Comparison of ENCODE assay signal across 21 cellular contexts in genomic region chr19:18489627-18490184, GRCh38. TPM values are rescaled to one million over a fixed set of nuclear protein-coding genes. Genes with fewer than 3 reads are reported as not detected.
DNase-seq lines count a peak whose midpoint lies in the region; ATAC-seq, FAIRE-seq and TF ChIP-seq lines count a peak whose summit lies in the region.
"Had no signal": no experiment of that assay in that cellular context is flagged by ENCODE, and none has a peak within 500 bp of the region (broad histone marks: within the 10 kb centered on the region; RNA-seq: fewer than 3 reads in every experiment).

No MANE protein-coding gene starts in this region.

- in situ Hi-C loops in HepG2 (cut with HindIII; ENCODE audit: extremely low pct_ligation_motif_present, low pct_unique_long_range_greater_than_20kb) = no loop called here

- no peak overlapping the region for H3K18ac ChIP-seq in mesenchymal stem cell (ENCODE audit: low read depth in 1 of 2, low read length in 2 of 2)

- H3K36me3 ChIP-seq in liver (ENCODE audit: control insufficient read depth in 4 of 4, insufficient read depth in 3 of 4, low read depth in 1 of 4, low read length in 3 of 4) (no peaks in the 10 kb centered on the region), HepG2 (replicated peaks in 1 of 2; ENCODE audit: control insufficient read depth in 1 of 2, insufficient read depth in 2 of 2, low read length in 2 of 2) (peaks cover 0 to 1% of the 10 kb centered on the region in 2 experiments; a peak in 3 of 5 replicates), right lobe of liver (no peaks in the 10 kb centered on the region), vagina (no peaks in the 10 kb centered on the region), mesenchymal stem cell (ENCODE audit: control insufficient read depth in 1 of 2, insufficient read depth in 2 of 2, low read depth in 1 of 2, low read length in 2 of 2) (peaks cover 0 to 26% of the 10 kb centered on the region in 2 experiments)
- H3K36me3 ChIP-seq: colonic mucosa, Peyer's patch, prostate gland had no signal

- WGBS in liver = 98% methylated on average over 14 of the region's 14 CpGs
- WGBS in HepG2 (ENCODE audit: low lambda C conversion rate) = 88% methylated on average over 6 of the region's 14 CpGs
- 67% methylated on average over 3 of the region's 14 CpGs for WGBS in right lobe of liver (ENCODE audit: insufficient coverage, low coverage, low lambda C conversion rate, missing lambda C conversion rate)
- 93% methylated on average over 14 of the region's 14 CpGs for WGBS in mesenchymal stem cell

- no peak overlapping the region for H4K91ac ChIP-seq in mesenchymal stem cell (ENCODE audit: low read length)

- H3K79me1 ChIP-seq in mesenchymal stem cell (replicated peaks; ENCODE audit: low read length, poor library complexity, severe bottlenecking) = peaks cover 54% of the 10 kb centered on the region

- H3K27me3 ChIP-seq in liver (ENCODE audit: control insufficient read depth in 4 of 4, insufficient read depth in 4 of 4, low read length in 3 of 4) (no peaks in the 10 kb centered on the region), HepG2 (ENCODE audit: control insufficient read depth in 1 of 2, insufficient read depth in 2 of 2, low read length in 2 of 2) (no peaks in the 10 kb centered on the region), right lobe of liver (no peaks in the 10 kb centered on the region), vagina (no peaks in the 10 kb centered on the region), mesenchymal stem cell (ENCODE audit: control insufficient read depth in 1 of 2, insufficient read depth in 1 of 2, low read length in 2 of 2) (no peaks in the 10 kb centered on the region)
- H3K27me3 ChIP-seq: colonic mucosa, Peyer's patch had no signal

- peaks cover 89% of the 10 kb centered on the region for H4K20me1 ChIP-seq in HepG2 (ENCODE audit: insufficient read depth, low read length)

- H3K9me3 ChIP-seq in liver (ENCODE audit: control insufficient read depth in 4 of 4, low read length in 3 of 4) (no peaks in the 10 kb centered on the region), HepG2 (ENCODE audit: low read length) (no peaks in the 10 kb centered on the region), right lobe of liver (no peaks in the 10 kb centered on the region), vagina (no peaks in the 10 kb centered on the region), mesenchymal stem cell (ENCODE audit: control insufficient read depth, low read length) (no peaks in the 10 kb centered on the region)
- H3K9me3 ChIP-seq: colonic mucosa, Peyer's patch, prostate gland had no signal

- CTCF ChIA-PET in HepG2 (lab: Yijun Ruan, JAX; ENCODE audit: low intra/inter-chr PET ratio, low total read pairs) = no interaction called here

- no peak overlapping the region for H2BK12ac ChIP-seq in mesenchymal stem cell (ENCODE audit: low read length in 2 of 2)

- H3K4ac ChIP-seq in mesenchymal stem cell (ENCODE audit: low read depth in 1 of 2, low read length in 2 of 2) = peak overlapping the region in 1 of 2 experiments; percentile 24

- H2BK15ac ChIP-seq in mesenchymal stem cell (ENCODE audit: low read depth, poor library complexity, severe bottlenecking) = no peak overlapping the region

- H3K4me2 ChIP-seq in HepG2 (ENCODE audit: low read depth, low read length) = no peak overlapping the region
- H3K4me2 ChIP-seq in mesenchymal stem cell (ENCODE audit: low read length, poor library complexity, severe bottlenecking) = no peak overlapping the region
- H3K4me2 ChIP-seq: KMS-11 had no signal

- FAIRE-seq in HepG2 (lab: Jason Lieb, UNC) = no peak
- FAIRE-seq: H54 had no signal

- no peak overlapping the region for H4K8ac ChIP-seq in mesenchymal stem cell (ENCODE audit: low read length)

- TF ChIP-seq CTCF in liver (IDR thresholded peaks at IDR 0.05; ENCODE audit: low read depth, low read length, missing input control) = no peak
- no peak for TF ChIP-seq CTCF in HepG2 (CRISPR knock-in tag; IDR thresholded peaks at IDR 0.05)
- no peak for TF ChIP-seq CTCF in right lobe of liver (IDR thresholded peaks at IDR 0.05)
- no peak for TF ChIP-seq CTCF in vagina (IDR thresholded peaks at IDR 0.05)

- H3K4me3 ChIP-seq in liver (ENCODE audit: low read depth in 1 of 3, low read length in 3 of 3) (no peak overlapping the region), HepG2 (replicated peaks in 1 of 3; ENCODE audit: insufficient read depth in 1 of 3, low read depth in 2 of 3, low read length in 3 of 3) (no peak overlapping the region), right lobe of liver (no peak overlapping the region), vagina (no peak overlapping the region), mesenchymal stem cell (ENCODE audit: insufficient read depth in 1 of 2, low read depth in 1 of 2, low read length in 2 of 2) (no peak overlapping the region)
- H3K4me3 ChIP-seq: colonic mucosa, Peyer's patch, prostate gland had no signal

- ATAC-seq in HepG2 (no peak), right lobe of liver (peak in 1 of 4 donors; percentile 1)

- H3K14ac ChIP-seq in mesenchymal stem cell (ENCODE audit: low read length in 2 of 2) = no peak overlapping the region

- no peak for DNase-seq in HepG2 (ENCODE audit: low spot score)
- no peak for DNase-seq in right lobe of liver
- DNase-seq in vagina (ENCODE audit: extremely low spot score in 2 of 2) = no peak
- DNase-seq in HuH-7 (ENCODE audit: low spot score) = no peak
- no peak for DNase-seq in NCI-H446 treated with DMSO at 0.1 percent for 48 hours (lab: John Stamatoyannopoulos, UW)
- no peak for DNase-seq in mesenchymal stem cell
- DNase-seq: activated CD4-positive, alpha-beta T cell treated with anti-CD3 and anti-CD28 coated beads, Interleukin-2, amount 50 U/mL, for 48 hours; activated effector memory CD4-positive, alpha-beta T cell treated with Interleukin-2 at 50 U/mL for 16 hours; CD4-positive, CD25-positive, alpha-beta regulatory T cell; colonic mucosa; DMS 273 treated with DMSO at 0.1 percent for 48 hours; NCI-H2029; NK-92 treated with Interleukin-12 subunit alpha and Interleukin-12 subunit beta, amount 100 ng/mL, for 24 hours; Peyer's patch; stimulated activated CD4-positive, alpha-beta T cell treated with anti-CD3 and anti-CD28 coated beads, Interleukin-4, amount 100 ng/mL, for 1 hour; stimulated activated naive CD4-positive, alpha-beta T cell treated with Interleukin-2 at 50 U/mL for 16 hours had no signal

- H2AFZ ChIP-seq in HepG2 (ENCODE audit: low read length) (no peak overlapping the region), mesenchymal stem cell (ENCODE audit: low read depth, low read length) (no peak overlapping the region)

- H3K79me2 ChIP-seq in HepG2 (ENCODE audit: insufficient read depth, low read length) = peaks cover 84% of the 10 kb centered on the region

- TF ChIP-seq POLR2A in HepG2 (IDR thresholded peaks at IDR 0.05; ENCODE audit: insufficient read depth in 1 of 2, low read depth in 2 of 2, low read length in 2 of 2) = no peak
- TF ChIP-seq POLR2A in right lobe of liver (IDR thresholded peaks at IDR 0.05) = no peak
- TF ChIP-seq POLR2A in vagina (IDR thresholded peaks at IDR 0.05) = no peak

- no peak overlapping the region for H2AK5ac ChIP-seq in mesenchymal stem cell (ENCODE audit: low read length, severe bottlenecking)

- TF ChIP-seq RAD21 in liver (IDR thresholded peaks at IDR 0.05) (no peak), HepG2 (CRISPR knock-in tag; IDR thresholded peaks at IDR 0.05) (no peak)

- no peak overlapping the region for H2BK120ac ChIP-seq in mesenchymal stem cell (ENCODE audit: low read depth, low read length)

- POLR2A ChIA-PET in HepG2 (lab: Yijun Ruan, JAX) = interaction anchor here (2.1 kb wide), 1 partner anchor 31 kb away, joined by 16 read pairs; no protein-coding TSS in a partner anchor

- intact Hi-C loops in HepG2 (cut with micrococcal nuclease; ENCODE audit: unreplicated experiment) = loop anchor here (5.0 kb wide), 1 partner anchor 33 kb away; the partner anchor contains the start of gene ELL
- intact Hi-C loops in right lobe of liver (cut with DNase I) = no loop called here
- intact Hi-C loops in vagina (cut with DNase I) = no loop called here

- peak overlapping the region; percentile 78 to 88 for H3K27ac ChIP-seq in liver (ENCODE audit: low read depth in 1 of 2, low read length in 2 of 2)
- H3K27ac ChIP-seq in HepG2 (ENCODE audit: extremely low read length, insufficient read depth, low read length) = no peak overlapping the region
- peak overlapping the region; percentile 42 for H3K27ac ChIP-seq in angular gyrus (ENCODE audit: low read depth, low read length)
- peak overlapping the region in 2 of 3 donors; percentile 73 to 75 for H3K27ac ChIP-seq in right lobe of liver
- peak overlapping the region; percentile 22 for H3K27ac ChIP-seq in vagina
- H3K27ac ChIP-seq in mesenchymal stem cell (ENCODE audit: low read length, poor library complexity, severe bottlenecking) = no peak overlapping the region
- H3K27ac ChIP-seq: colonic mucosa, KMS-11, Peyer's patch, prostate gland had no signal

- BruUV-seq in HepG2 (replicated peaks; lab: Mats Ljungman, UMichigan) = no TSS peak

- no peak overlapping the region for H3K23ac ChIP-seq in mesenchymal stem cell (ENCODE audit: low read length in 2 of 2)

- peak overlapping the region in 1 of 2 donors; percentile 39 for H3K9ac ChIP-seq in liver (ENCODE audit: low read depth in 1 of 2, low read length in 2 of 2)
- no peak overlapping the region for H3K9ac ChIP-seq in HepG2 (ENCODE audit: insufficient read depth, low read depth, low read length)
- H3K9ac ChIP-seq in mesenchymal stem cell (ENCODE audit: low read length) = no peak overlapping the region
- H3K9ac ChIP-seq: KMS-11 had no signal

- no peak for TF ChIP-seq EP300 in HepG2 (IDR thresholded peaks at IDR 0.05; ENCODE audit: low read depth in 2 of 2, low read length in 2 of 2)
- TF ChIP-seq EP300 in HepG2 (CRISPR knock-in tag; IDR thresholded peaks at IDR 0.05; ENCODE audit: borderline replicate concordance) = no peak

- H2BK5ac ChIP-seq in mesenchymal stem cell (ENCODE audit: low read depth, low read length, poor library complexity, severe bottlenecking) = no peak overlapping the region

- H3K4me1 ChIP-seq in liver (ENCODE audit: control insufficient read depth in 4 of 4, insufficient read depth in 4 of 4, low read length in 3 of 4) = peaks cover 9 to 58% (median 35%) of the 10 kb centered on the region in 4 donors
- peaks cover 61% of the 10 kb centered on the region for H3K4me1 ChIP-seq in HepG2 (ENCODE audit: insufficient read depth, low read length)
- peaks cover 4 to 46% (median 19%) of the 10 kb centered on the region in 4 donors for H3K4me1 ChIP-seq in right lobe of liver
- H3K4me1 ChIP-seq in vagina = peaks cover 74% of the 10 kb centered on the region
- H3K4me1 ChIP-seq in mesenchymal stem cell (ENCODE audit: control insufficient read depth, insufficient read depth, low read depth, low read length) = peaks cover 51% of the 10 kb centered on the region

RNA-seq across cellular contexts. Expression of gene ELL, which starts 32.2 kb away (rescaled TPM):
- total RNA-seq in liver = 10 to 100 TPM in 1 of 2 donors, 1 to 10 TPM in 1; 7.6 to 10.5 TPM
- polyA plus RNA-seq in liver = 1 to 10 TPM; 4.5 to 5.6 TPM
- 3.2 and 3.7 TPM in 2 replicates for total RNA-seq in HepG2 (2016; rRNA removed; fragmentation: Illumina TruSeq; extraction: Trizol)
- total RNA-seq in HepG2 (2016; cell fraction: cytosol; rRNA removed; fragmentation: Illumina TruSeq; extraction: Trizol; ENCODE audit: low read depth) = 0.71 and 1.1 TPM in 2 replicates
- total RNA-seq in HepG2 (2016; cell fraction: insoluble cytoplasmic fraction; rRNA removed; fragmentation: Illumina TruSeq; extraction: Trizol) = 2.7 and 4.1 TPM in 2 replicates
- 2.3 and 2.5 TPM in 2 replicates for total RNA-seq in HepG2 (2016; cell fraction: membrane; rRNA removed; fragmentation: Illumina TruSeq; extraction: Trizol)
- total RNA-seq in HepG2 (2016; cell fraction: nucleus; rRNA removed; fragmentation: Illumina TruSeq; extraction: Trizol) = 3.3 and 4.8 TPM in 2 replicates
- polyA plus RNA-seq in HepG2 (2011; rRNA removed) = 5.4 and 5.8 TPM in 2 replicates
- 3.2 and 4.3 TPM in 2 replicates for polyA plus RNA-seq in HepG2 (2011; cell fraction: cytosol; rRNA removed)
- 27.1 and 34.7 TPM in 2 replicates for polyA plus RNA-seq in HepG2 (2011; cell fraction: nucleus; rRNA removed)
- polyA plus RNA-seq in HepG2 (2012) = 7.1 TPM in 2 replicates
- polyA plus RNA-seq in HepG2 (2016; cell fraction: cytosol; fragmentation: Illumina TruSeq; extraction: Trizol; ENCODE audit: low read depth) = 0.20 and 0.33 TPM in 2 replicates
- 3.1 and 4.0 TPM in 2 replicates for polyA plus RNA-seq in HepG2 (2016; cell fraction: insoluble cytoplasmic fraction; fragmentation: Illumina TruSeq; extraction: Trizol; ENCODE audit: low read depth)
- polyA plus RNA-seq in HepG2 (2016; cell fraction: membrane; fragmentation: Illumina TruSeq; extraction: Trizol; ENCODE audit: low read depth) = 1.0 and 1.1 TPM in 2 replicates
- polyA plus RNA-seq in HepG2 (2016; cell fraction: nucleus; fragmentation: Illumina TruSeq; extraction: Trizol; ENCODE audit: insufficient read depth, low read depth) = 5.1 and 5.2 TPM in 2 replicates
- polyA minus RNA-seq in HepG2 (2011; rRNA and poly(A)+ RNA removed; ENCODE audit: low replicate concordance) = 6.3 and 17.2 TPM in 2 replicates
- polyA minus RNA-seq in HepG2 (2011; cell fraction: cytosol; rRNA and poly(A)+ RNA removed) = 6.0 and 8.8 TPM in 2 replicates
- 12.9 and 14.3 TPM in 2 replicates for polyA minus RNA-seq in HepG2 (2011; cell fraction: nucleus; rRNA and poly(A)+ RNA removed)
- total RNA-seq in right lobe of liver = 10 to 100 TPM in 2 of 6 experiments, 1 to 10 TPM in 4; 5.3 to 11.9 (median 8.6) TPM
- total RNA-seq in vagina = 25.3 TPM
- polyA plus RNA-seq in mesenchymal stem cell (2013, experiment 1 of 2) = 9.8 TPM
- polyA plus RNA-seq in mesenchymal stem cell (2013, experiment 2 of 2) = 9.8 TPM

RNA-seq across cellular contexts. Expression of gene ISYNA1, which starts 51.8 kb away (rescaled TPM):
- total RNA-seq in liver (10 to 100 TPM in 1 of 2 donors, 1 to 10 TPM in 1; 8.0 to 41.9 TPM), HepG2 (2016; rRNA removed; fragmentation: Illumina TruSeq; extraction: Trizol) (29.4 and 48.5 TPM in 2 replicates), right lobe of liver (1 to 10 TPM; 6.5 to 8.3 (median 7.8) TPM), vagina (57.5 TPM)
- polyA plus RNA-seq in liver (10 to 100 TPM in 1 of 2 donors, 1 to 10 TPM in 1; 4.7 to 12.1 TPM), HepG2 (2011; rRNA removed) (29.6 and 36.5 TPM in 2 replicates)
- 8.4 and 10.1 TPM in 2 replicates for total RNA-seq in HepG2 (2016; cell fraction: cytosol; rRNA removed; fragmentation: Illumina TruSeq; extraction: Trizol; ENCODE audit: low read depth)
- 29.3 and 46.4 TPM in 2 replicates for total RNA-seq in HepG2 (2016; cell fraction: insoluble cytoplasmic fraction; rRNA removed; fragmentation: Illumina TruSeq; extraction: Trizol)
- 16.0 and 18.7 TPM in 2 replicates for total RNA-seq in HepG2 (2016; cell fraction: membrane; rRNA removed; fragmentation: Illumina TruSeq; extraction: Trizol)
- total RNA-seq in HepG2 (2016; cell fraction: nucleus; rRNA removed; fragmentation: Illumina TruSeq; extraction: Trizol) = 33.6 and 37.4 TPM in 2 replicates
- polyA plus RNA-seq in HepG2 (2011; cell fraction: cytosol; rRNA removed) = 14.0 and 25.3 TPM in 2 replicates
- polyA plus RNA-seq in HepG2 (2011; cell fraction: nucleus; rRNA removed) = 246 and 367 TPM in 2 replicates
- polyA plus RNA-seq in HepG2 (2012) = 32.5 and 49.8 TPM in 2 replicates
- polyA plus RNA-seq in HepG2 (2016; cell fraction: cytosol; fragmentation: Illumina TruSeq; extraction: Trizol; ENCODE audit: low read depth) = 16.0 and 16.5 TPM in 2 replicates
- polyA plus RNA-seq in HepG2 (2016; cell fraction: insoluble cytoplasmic fraction; fragmentation: Illumina TruSeq; extraction: Trizol; ENCODE audit: low read depth) = 44.6 and 57.4 TPM in 2 replicates
- polyA plus RNA-seq in HepG2 (2016; cell fraction: membrane; fragmentation: Illumina TruSeq; extraction: Trizol; ENCODE audit: low read depth) = 18.1 and 22.4 TPM in 2 replicates
- polyA plus RNA-seq in HepG2 (2016; cell fraction: nucleus; fragmentation: Illumina TruSeq; extraction: Trizol; ENCODE audit: insufficient read depth, low read depth) = 103 and 119 TPM in 2 replicates
- 1.3 and 50.2 TPM in 2 replicates for polyA minus RNA-seq in HepG2 (2011; rRNA and poly(A)+ RNA removed; ENCODE audit: low replicate concordance)
- 20.4 and 29.0 TPM in 2 replicates for polyA minus RNA-seq in HepG2 (2011; cell fraction: cytosol; rRNA and poly(A)+ RNA removed)
- polyA minus RNA-seq in HepG2 (2011; cell fraction: nucleus; rRNA and poly(A)+ RNA removed) = 13.3 and 14.3 TPM in 2 replicates
- polyA plus RNA-seq in mesenchymal stem cell (2013, experiment 1 of 2) = 83.2 TPM
- polyA plus RNA-seq in mesenchymal stem cell (2013, experiment 2 of 2) = 85.1 TPM

RNA-seq across cellular contexts. Expression of gene FKBP8, which starts 53.7 kb away (rescaled TPM):
- total RNA-seq in liver = 100 to 1,000 TPM in 1 of 2 donors, 10 to 100 TPM in 1; 75.8 to 225 TPM
- 100 to 1,000 TPM in 1 of 2 donors, 10 to 100 TPM in 1; 59.1 to 126 TPM for polyA plus RNA-seq in liver
- 75.1 and 81.7 TPM in 2 replicates for total RNA-seq in HepG2 (2016; rRNA removed; fragmentation: Illumina TruSeq; extraction: Trizol)
- 75.9 and 83.0 TPM in 2 replicates for total RNA-seq in HepG2 (2016; cell fraction: cytosol; rRNA removed; fragmentation: Illumina TruSeq; extraction: Trizol; ENCODE audit: low read depth)
- total RNA-seq in HepG2 (2016; cell fraction: insoluble cytoplasmic fraction; rRNA removed; fragmentation: Illumina TruSeq; extraction: Trizol) = 78.1 and 87.6 TPM in 2 replicates
- 92.2 and 111 TPM in 2 replicates for total RNA-seq in HepG2 (2016; cell fraction: membrane; rRNA removed; fragmentation: Illumina TruSeq; extraction: Trizol)
- 32.7 and 42.9 TPM in 2 replicates for total RNA-seq in HepG2 (2016; cell fraction: nucleus; rRNA removed; fragmentation: Illumina TruSeq; extraction: Trizol)
- 93.9 and 135 TPM in 2 replicates for polyA plus RNA-seq in HepG2 (2011; rRNA removed)
- polyA plus RNA-seq in HepG2 (2011; cell fraction: cytosol; rRNA removed) = 101 and 179 TPM in 2 replicates
- polyA plus RNA-seq in HepG2 (2011; cell fraction: nucleus; rRNA removed) = 159 and 173 TPM in 2 replicates
- 93.8 and 130 TPM in 2 replicates for polyA plus RNA-seq in HepG2 (2012)
- 84.6 and 95.1 TPM in 2 replicates for polyA plus RNA-seq in HepG2 (2016; cell fraction: cytosol; fragmentation: Illumina TruSeq; extraction: Trizol; ENCODE audit: low read depth)
- 107 and 111 TPM in 2 replicates for polyA plus RNA-seq in HepG2 (2016; cell fraction: insoluble cytoplasmic fraction; fragmentation: Illumina TruSeq; extraction: Trizol; ENCODE audit: low read depth)
- polyA plus RNA-seq in HepG2 (2016; cell fraction: membrane; fragmentation: Illumina TruSeq; extraction: Trizol; ENCODE audit: low read depth) = 117 and 126 TPM in 2 replicates
- polyA plus RNA-seq in HepG2 (2016; cell fraction: nucleus; fragmentation: Illumina TruSeq; extraction: Trizol; ENCODE audit: insufficient read depth, low read depth) = 80.5 and 87.9 TPM in 2 replicates
- polyA minus RNA-seq in HepG2 (2011; rRNA and poly(A)+ RNA removed; ENCODE audit: low replicate concordance) = 96.9 and 151 TPM in 2 replicates
- polyA minus RNA-seq in HepG2 (2011; cell fraction: cytosol; rRNA and poly(A)+ RNA removed) = 63.3 and 77.3 TPM in 2 replicates
- polyA minus RNA-seq in HepG2 (2011; cell fraction: nucleus; rRNA and poly(A)+ RNA removed) = 16.6 and 20.1 TPM in 2 replicates
- total RNA-seq in right lobe of liver = 100 to 1,000 TPM in 3 of 6 experiments, 10 to 100 TPM in 3; 92.7 to 179 (median 118) TPM
- 376 TPM for total RNA-seq in vagina
- polyA plus RNA-seq in mesenchymal stem cell (2013, experiment 1 of 2) = 175 TPM
- 169 TPM for polyA plus RNA-seq in mesenchymal stem cell (2013, experiment 2 of 2)

Comparison
In these comparisons a context has a peak if more than half of its experiments do, and no peak if none do; other contexts are left out.
1. H3K27ac ChIP-seq: peak in liver (2 of 2), angular gyrus (single experiment), right lobe of liver (2 of 3) and vagina (single experiment); none in HepG2 (single experiment) and mesenchymal stem cell (single experiment).